8 cellular contexts compared by ENCODE assay signal in the genomic region with DNA sequence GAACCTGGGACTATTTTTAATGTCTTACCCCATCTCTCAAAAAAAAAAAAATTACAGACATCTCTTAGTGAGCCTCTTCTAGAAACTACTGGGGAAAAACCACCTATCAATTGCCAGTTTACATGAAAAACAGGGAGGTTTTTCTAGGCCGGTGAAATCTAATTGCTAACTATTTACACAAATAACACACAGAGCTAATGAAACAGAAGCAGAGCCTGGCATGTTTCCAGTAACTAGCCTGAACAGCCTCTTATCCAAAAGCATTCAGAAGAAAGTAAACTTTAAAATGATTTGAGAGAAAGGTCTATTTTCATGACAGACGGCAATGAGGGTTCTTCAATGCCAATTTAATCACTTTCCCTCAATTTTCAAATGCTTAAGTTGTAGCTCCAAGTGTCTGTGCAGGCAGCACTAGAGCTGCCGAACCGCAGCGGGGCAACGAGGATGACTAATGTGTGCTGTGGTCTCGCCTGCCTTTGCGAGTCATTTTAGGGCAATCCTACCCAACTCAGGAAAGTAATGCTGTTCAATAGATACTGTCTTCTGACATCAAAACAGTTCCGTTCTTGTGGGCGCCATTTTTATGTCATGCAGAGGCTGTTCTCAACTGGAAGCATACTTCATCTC.
DNase-seq lines count a peak whose midpoint lies in the region; ATAC-seq and TF ChIP-seq lines count a peak whose summit lies in the region.

No MANE protein-coding gene starts in this region.

- no peaks in the 10 kb centered on the region for H3K27me3 Mint-ChIP-seq in activated T-helper 1 cell treated with anti-CD3 and anti-CD28 coated beads, Interleukin-12 subunit alpha, Interleukin-12 subunit beta, Interleukin-2, Interleukin-4 antibody, amounts not matched to agents 30 ng/mL and 10 ng/mL and 1 ng/mL, durations not matched to agents 14 hours and 24 hours and 36 hours (ENCODE audit: insufficient read depth)

- DNase-seq in activated T-helper 1 cell treated with Interleukin-2 at 50 U/mL for 16 hours (ENCODE audit: low read depth) (peak; percentile 19), T-helper 9 cell (peak; percentile 24), epithelial cell of esophagus (ENCODE audit: low read depth) (peak; percentile 61), putamen (ENCODE audit: low spot score) (no peak), mucosa of gallbladder (ENCODE audit: low spot score) (no peak)
- no peak for DNase-seq in activated T-helper 1 cell treated with anti-CD3 and anti-CD28 coated beads, Interleukin-12 subunit alpha, Interleukin-12 subunit beta, Interleukin-2, Interleukin-4 antibody, amounts not matched to agents 30 ng/mL and 10 ng/mL and 1 ng/mL, durations not matched to agents 14 hours and 24 hours and 36 hours (ENCODE audit: low spot score)
- DNase-seq in stimulated activated CD8-positive, alpha-beta memory T cell treated with anti-CD3 and anti-CD28 coated beads, Interleukin-4, amount 100 ng/mL, for 48 hours, result peak; percentile 63

- TF ChIP-seq CTCF in epithelial cell of esophagus (IDR thresholded peaks at IDR 0.05; ENCODE audit: insufficient read depth, low read depth, low read length, missing control alignments), result no peak

- H3K36me3 Mint-ChIP-seq in activated T-helper 1 cell treated with anti-CD3 and anti-CD28 coated beads, Interleukin-12 subunit alpha, Interleukin-12 subunit beta, Interleukin-2, Interleukin-4 antibody, amounts not matched to agents 30 ng/mL and 10 ng/mL and 1 ng/mL, durations not matched to agents 14 hours and 24 hours and 36 hours (ENCODE audit: low read depth), result peaks cover 22% of the 10 kb centered on the region

- intact Hi-C loops in activated T-helper 1 cell treated with anti-CD3 and anti-CD28 coated beads, Interleukin-12 subunit alpha, Interleukin-12 subunit beta, Interleukin-2, Interleukin-4 antibody, amounts not matched to agents 30 ng/mL and 10 ng/mL and 1 ng/mL, durations not matched to agents 14 hours and 24 hours and 36 hours (cut with micrococcal nuclease), result no loop called here

- no peak overlapping the region for H3K4me3 Mint-ChIP-seq in activated T-helper 1 cell treated with anti-CD3 and anti-CD28 coated beads, Interleukin-12 subunit alpha, Interleukin-12 subunit beta, Interleukin-2, Interleukin-4 antibody, amounts not matched to agents 30 ng/mL and 10 ng/mL and 1 ng/mL, durations not matched to agents 14 hours and 24 hours and 36 hours

- no peaks in the 10 kb centered on the region for H3K9me3 Mint-ChIP-seq in activated T-helper 1 cell treated with anti-CD3 and anti-CD28 coated beads, Interleukin-12 subunit alpha, Interleukin-12 subunit beta, Interleukin-2, Interleukin-4 antibody, amounts not matched to agents 30 ng/mL and 10 ng/mL and 1 ng/mL, durations not matched to agents 14 hours and 24 hours and 36 hours

- H3K27ac Mint-ChIP-seq in activated T-helper 1 cell treated with anti-CD3 and anti-CD28 coated beads, Interleukin-12 subunit alpha, Interleukin-12 subunit beta, Interleukin-2, Interleukin-4 antibody, amounts not matched to agents 30 ng/mL and 10 ng/mL and 1 ng/mL, durations not matched to agents 14 hours and 24 hours and 36 hours, result no peak overlapping the region

- no peak overlapping the region for H3K4me3 ChIP-seq in epithelial cell of esophagus (ENCODE audit: low read length)

- H3K4me1 Mint-ChIP-seq in activated T-helper 1 cell treated with anti-CD3 and anti-CD28 coated beads, Interleukin-12 subunit alpha, Interleukin-12 subunit beta, Interleukin-2, Interleukin-4 antibody, amounts not matched to agents 30 ng/mL and 10 ng/mL and 1 ng/mL, durations not matched to agents 14 hours and 24 hours and 36 hours (ENCODE audit: low read depth), result peaks cover 6% of the 10 kb centered on the region

- no peak for ATAC-seq in HG02763 (IDR thresholded peaks at IDR 0.05; ENCODE audit: unreplicated experiment)

Comparison
In these comparisons a context has a peak if more than half of its experiments do, and no peak if none do; other contexts are left out.
1. DNase-seq: peak in activated T-helper 1 cell treated with Interleukin-2 at 50 U/mL for 16 hours (single experiment), T-helper 9 cell (single experiment), epithelial cell of esophagus (single experiment) and stimulated activated CD8-positive, alpha-beta memory T cell treated with anti-CD3 and anti-CD28 coated beads, Interleukin-4, amount 100 ng/mL, for 48 hours (single experiment); none in activated T-helper 1 cell treated with anti-CD3 and anti-CD28 coated beads, Interleukin-12 subunit alpha, Interleukin-12 subunit beta, Interleukin-2, Interleukin-4 antibody, amounts not matched to agents 30 ng/mL and 10 ng/mL and 1 ng/mL, durations not matched to agents 14 hours and 24 hours and 36 hours (single experiment), putamen (single experiment) and mucosa of gallbladder (single experiment).